Comparison of ENCODE assay signal across 14 cellular contexts in the genomic region with DNA sequence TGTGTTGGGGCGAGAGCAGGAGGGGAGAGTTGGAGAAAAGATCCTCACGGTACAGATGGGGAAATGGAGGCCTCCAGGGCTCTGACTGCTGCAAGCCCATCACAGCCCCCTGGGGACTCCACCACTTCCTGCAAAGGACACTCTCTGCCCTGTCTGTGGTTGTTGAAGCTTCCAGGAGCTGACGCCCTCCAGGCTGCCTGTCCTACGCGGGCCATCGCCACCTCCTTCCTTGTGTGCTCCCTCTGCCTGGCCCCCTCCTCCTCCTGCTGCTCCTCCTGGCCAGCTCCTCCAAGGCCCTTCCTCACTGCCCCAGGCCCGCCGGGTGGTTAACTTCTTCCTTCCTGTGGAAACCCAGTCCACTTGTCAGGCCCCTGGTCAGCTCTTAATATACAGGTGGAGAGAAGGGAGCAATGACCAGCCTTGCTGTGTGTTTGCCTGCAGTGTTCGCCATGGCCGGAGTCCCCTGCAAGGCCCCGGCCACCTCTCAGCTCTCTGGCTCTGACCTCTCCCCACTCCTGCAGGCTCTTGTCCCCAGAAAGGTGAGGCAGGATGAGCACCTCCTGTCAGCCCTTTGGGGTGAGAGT. TPM values are rescaled to one million over a fixed set of nuclear protein-coding genes. Genes with fewer than 3 reads are reported as not detected.
DNase-seq lines count a peak whose midpoint lies in the region; ATAC-seq and TF ChIP-seq lines count a peak whose summit lies in the region.
"Had no signal": no experiment of that assay in that cellular context is flagged by ENCODE, and none has a peak within 500 bp of the region (broad histone marks: within the 10 kb centered on the region; RNA-seq: fewer than 3 reads in every experiment).

No MANE protein-coding gene starts in this region.

- H3K9me3 Mint-ChIP-seq in activated CD4-positive, alpha-beta T cell treated with anti-CD3 and anti-CD28 coated beads, Interleukin-2, amount 10 ng/mL, durations not matched to agents 7 days and 5 days: no peaks in the 10 kb centered on the region
- H3K9me3 Mint-ChIP-seq in activated naive CD8-positive, alpha-beta T cell treated with anti-CD3 and anti-CD28 coated beads, Interleukin-2, amount 50 U/mL, for 24 hours: no peaks in the 10 kb centered on the region
- H3K9me3 Mint-ChIP-seq: naive thymus-derived CD8-positive, alpha-beta T cell had no signal

- peaks cover 17% of the 10 kb centered on the region for H3K4me1 Mint-ChIP-seq in activated CD4-positive, alpha-beta T cell treated with anti-CD3 and anti-CD28 coated beads, Interleukin-2, amount 10 ng/mL, durations not matched to agents 7 days and 5 days
- peaks cover 20% of the 10 kb centered on the region for H3K4me1 Mint-ChIP-seq in activated naive CD8-positive, alpha-beta T cell treated with anti-CD3 and anti-CD28 coated beads, Interleukin-2, amount 50 U/mL, for 24 hours

- H3K9me3 ChIP-seq in KOPT-K1 (ENCODE audit: insufficient read depth, low read length, poor library complexity, severe bottlenecking) (no peaks in the 10 kb centered on the region), osteoblast (ENCODE audit: low read depth, low read length) (no peaks in the 10 kb centered on the region)
- H3K9me3 ChIP-seq: vagina had no signal

- no peaks in the 10 kb centered on the region for H3K79me2 ChIP-seq in osteoblast (ENCODE audit: insufficient read depth, low read length)

- H3K4me3 Mint-ChIP-seq in activated CD4-positive, alpha-beta T cell treated with anti-CD3 and anti-CD28 coated beads, Interleukin-2, amount 10 ng/mL, durations not matched to agents 7 days and 5 days: no peak overlapping the region
- no peak overlapping the region for H3K4me3 Mint-ChIP-seq in activated naive CD8-positive, alpha-beta T cell treated with anti-CD3 and anti-CD28 coated beads, Interleukin-2, amount 50 U/mL, for 24 hours
- H3K4me3 Mint-ChIP-seq: T-helper 17 cell had no signal

- no peak overlapping the region for H3K4me3 ChIP-seq in osteoblast (ENCODE audit: insufficient read depth, low read length)
- H3K4me3 ChIP-seq: smooth muscle cell, vagina had no signal

- peaks cover 2% of the 10 kb centered on the region for H3K4me1 ChIP-seq in osteoblast (ENCODE audit: insufficient read depth, low read length)

- H3K27ac Mint-ChIP-seq in activated CD4-positive, alpha-beta T cell treated with anti-CD3 and anti-CD28 coated beads, Interleukin-2, amount 10 ng/mL, durations not matched to agents 7 days and 5 days: peak overlapping the region; percentile 60
- H3K27ac Mint-ChIP-seq in activated naive CD8-positive, alpha-beta T cell treated with anti-CD3 and anti-CD28 coated beads, Interleukin-2, amount 50 U/mL, for 24 hours: no peak overlapping the region
- H3K27ac Mint-ChIP-seq: T-helper 17 cell had no signal

- H3K36me3 Mint-ChIP-seq in activated CD4-positive, alpha-beta T cell treated with anti-CD3 and anti-CD28 coated beads, Interleukin-2, amount 10 ng/mL, durations not matched to agents 7 days and 5 days (ENCODE audit: low read depth): no peaks in the 10 kb centered on the region
- H3K36me3 Mint-ChIP-seq in activated naive CD8-positive, alpha-beta T cell treated with anti-CD3 and anti-CD28 coated beads, Interleukin-2, amount 50 U/mL, for 24 hours (ENCODE audit: low read depth): no peaks in the 10 kb centered on the region

- ATAC-seq in activated naive CD8-positive, alpha-beta T cell treated with anti-CD3 and anti-CD28 coated beads, Interleukin-2, amount 50 U/mL, for 24 hours: peak; percentile 25
- no peak for ATAC-seq in HG03139 (IDR thresholded peaks at IDR 0.05; ENCODE audit: unreplicated experiment)

- TF ChIP-seq CTCF in osteoblast (IDR thresholded peaks at IDR 0.05; ENCODE audit: extremely low read depth, low read depth, low read length): no peak

- H3K27me3 Mint-ChIP-seq in activated CD4-positive, alpha-beta T cell treated with anti-CD3 and anti-CD28 coated beads, Interleukin-2, amount 10 ng/mL, durations not matched to agents 7 days and 5 days: no peaks in the 10 kb centered on the region
- H3K27me3 Mint-ChIP-seq in activated naive CD8-positive, alpha-beta T cell treated with anti-CD3 and anti-CD28 coated beads, Interleukin-2, amount 50 U/mL, for 24 hours: peaks cover 2% of the 10 kb centered on the region
- H3K27me3 Mint-ChIP-seq: naive thymus-derived CD8-positive, alpha-beta T cell; T-helper 17 cell had no signal

- POLR2A ChIA-PET in activated CD4-positive, alpha-beta T cell treated with anti-CD3 and anti-CD28 coated beads, Interleukin-2, amount 10 ng/mL, durations not matched to agents 7 days and 5 days (lab: Charles Lee): no interaction called here

- no peak overlapping the region for H3K4me2 ChIP-seq in osteoblast (ENCODE audit: insufficient read depth, low read length)
- H3K4me2 ChIP-seq: smooth muscle cell had no signal

- no peaks in the 10 kb centered on the region for H3K36me3 ChIP-seq in KOPT-K1 (ENCODE audit: insufficient read depth, low read length)
- H3K36me3 ChIP-seq in osteoblast (ENCODE audit: insufficient read depth, low read length): no peaks in the 10 kb centered on the region
- H3K36me3 ChIP-seq: vagina had no signal

- no peak overlapping the region for H2AFZ ChIP-seq in osteoblast (ENCODE audit: low read length)

- CTCF ChIA-PET in activated CD4-positive, alpha-beta T cell treated with anti-CD3 and anti-CD28 coated beads, Interleukin-2, amount 10 ng/mL, durations not matched to agents 7 days and 5 days (lab: Charles Lee): interaction anchor here (0.6 to 2.8 kb wide), 18 partner anchors 8 to 606 kb away, joined by 3 to 20 read pairs (median 4); partner anchors contain the start of genes CACNB1 and RPL19

- H3K27ac ChIP-seq in KOPT-K1 (ENCODE audit: low read depth, low read length, poor library complexity, severe bottlenecking): peak overlapping the region; percentile 6
- H3K27ac ChIP-seq in osteoblast (ENCODE audit: low read depth, low read length): no peak overlapping the region
- H3K27ac ChIP-seq: vagina had no signal

- H3K27me3 ChIP-seq in osteoblast (ENCODE audit: insufficient read depth, low read length): peaks cover 4% of the 10 kb centered on the region
- H3K27me3 ChIP-seq: vagina had no signal

- DNase-seq in activated CD4-positive, alpha-beta T cell treated with anti-CD3 and anti-CD28 coated beads, Interleukin-2, amount 10 ng/mL, durations not matched to agents 7 days and 5 days: no peak
- DNase-seq in activated CD4-positive, alpha-beta T cell treated with anti-CD3 and anti-CD28 coated beads for 48 hours: no peak
- DNase-seq in activated naive CD8-positive, alpha-beta T cell treated with anti-CD3 and anti-CD28 coated beads, Interleukin-2, amount 50 U/mL, for 24 hours: no peak
- DNase-seq in osteoblast (ENCODE audit: insufficient read length, low spot score, missing footprints) (peak; percentile 45), DMS153 treated with DMSO at 0.1 percent for 48 hours (lab: John Stamatoyannopoulos, UW; ENCODE audit: unreplicated experiment) (no peak)
- DNase-seq in stimulated activated CD4-positive, alpha-beta T cell treated with anti-CD3 and anti-CD28 coated beads, Interleukin-4, amount 100 ng/mL, for 4 hours: no peak
- DNase-seq: cortex of kidney had no signal

- H4K20me1 ChIP-seq in osteoblast (ENCODE audit: insufficient read depth, low read length): no peaks in the 10 kb centered on the region

RNA-seq across cellular contexts. Expression of gene STAC2, which starts 18.4 kb away (rescaled TPM):
- total RNA-seq in activated CD4-positive, alpha-beta T cell treated with anti-CD3 and anti-CD28 coated beads, Interleukin-2, amount 10 ng/mL, durations not matched to agents 7 days and 5 days: not detected
- total RNA-seq in osteoblast: under 0.01 TPM in 1 of 2 replicates, not detected in the other
- total RNA-seq: fibroblast of villous mesenchyme, T-helper 17 cell had no signal

RNA-seq across cellular contexts. Expression of gene RPL19, which starts 44.0 kb away (rescaled TPM):
- total RNA-seq in activated CD4-positive, alpha-beta T cell treated with anti-CD3 and anti-CD28 coated beads, Interleukin-2, amount 10 ng/mL, durations not matched to agents 7 days and 5 days: 1,000 to 10,000 TPM; 1,832 to 1,924 TPM
- 1,279 and 1,302 TPM in 2 replicates for total RNA-seq in osteoblast

RNA-seq across cellular contexts. Expression of gene CACNB1, which starts 46.6 kb away (rescaled TPM):
- total RNA-seq in activated CD4-positive, alpha-beta T cell treated with anti-CD3 and anti-CD28 coated beads, Interleukin-2, amount 10 ng/mL, durations not matched to agents 7 days and 5 days: 10 to 100 TPM; 14.8 to 18.3 TPM
- total RNA-seq in osteoblast: 5.8 and 7.4 TPM in 2 replicates
